ENCODE assay signal across 10 cellular contexts in genomic region chr6:140537211-140537610, GRCh38.
DNase-seq lines count a peak whose midpoint lies in the region; ATAC-seq and TF ChIP-seq lines count a peak whose summit lies in the region.
"Had no signal": no experiment of that assay in that cellular context is flagged by ENCODE, and none has a peak within 500 bp of the region (broad histone marks: within the 10 kb centered on the region; RNA-seq: fewer than 3 reads in every experiment).

No MANE protein-coding gene starts in this region.

- H3K9me2 ChIP-seq in neural cell (ENCODE audit: insufficient read depth, low read length) = no peaks in the 10 kb centered on the region

- WGBS in HUES64 = 97% methylated on average over 2 of the region's 3 CpGs

- TF ChIP-seq RAD21 in neural cell (conservative IDR thresholded peaks at IDR 0.05) = no peak

- H3K9me3 ChIP-seq in HUES64 (ENCODE audit: insufficient read depth, low read depth, low read length) (peaks cover 29% of the 10 kb centered on the region), neural cell (ENCODE audit: low read length) (no peaks in the 10 kb centered on the region), T-helper 17 cell (ENCODE audit: control insufficient read depth, low read length, poor library complexity, severe bottlenecking) (no peaks in the 10 kb centered on the region)

- no peaks in the 10 kb centered on the region for H3K79me2 ChIP-seq in neural cell (replicated peaks; ENCODE audit: insufficient read depth, low read length)

- H2AFZ ChIP-seq in neural cell (ENCODE audit: low read depth, low read length) = peak overlapping the region; percentile 37

- H3K27me3 ChIP-seq in HUES64 (ENCODE audit: insufficient read depth, low read length) (no peaks in the 10 kb centered on the region), neural cell (ENCODE audit: insufficient read depth, low read depth, low read length) (no peaks in the 10 kb centered on the region)

- H3K4me2 ChIP-seq in neural cell (ENCODE audit: low read length) = peak overlapping the region; percentile 27

- H3K4me3 ChIP-seq in HUES64 (ENCODE audit: low read length) = no peak overlapping the region
- H3K4me3 ChIP-seq in epithelial cell of proximal tubule (ENCODE audit: low read depth, low read length) = no peak overlapping the region
- H3K4me3 ChIP-seq in neural cell (ENCODE audit: low read length) = peak overlapping the region; percentile 47

- H3K27ac Mint-ChIP-seq in T-helper 17 cell = no peak overlapping the region

- peaks cover 26% of the 10 kb centered on the region for H3K4me1 ChIP-seq in HUES64 (ENCODE audit: insufficient read depth, low read length)

- no peaks in the 10 kb centered on the region for H3K27me3 Mint-ChIP-seq in T-helper 17 cell

- peak; percentile 80 for TF ChIP-seq EP300 in neural cell (conservative IDR thresholded peaks at IDR 0.05; ENCODE audit: poor library complexity, severe bottlenecking)

- H3K4me3 Mint-ChIP-seq in T-helper 17 cell = no peak overlapping the region

- no peak for TF ChIP-seq CTCF in 22Rv1 (IDR thresholded peaks at IDR 0.05)
- no peak for TF ChIP-seq CTCF in epithelial cell of proximal tubule (conservative IDR thresholded peaks at IDR 0.05; ENCODE audit: low read depth, low read length)
- TF ChIP-seq CTCF in neural cell (IDR thresholded peaks at IDR 0.05; ENCODE audit: poor library complexity, severe bottlenecking) = no peak

- no peaks in the 10 kb centered on the region for H4K20me1 ChIP-seq in neural cell (ENCODE audit: insufficient read depth)

- no peaks in the 10 kb centered on the region for H3F3A ChIP-seq in neural cell (ENCODE audit: insufficient read depth, low read length, poor library complexity, severe bottlenecking)

- DNase-seq in epithelial cell of proximal tubule (ENCODE audit: low read depth) (peak; percentile 62), DMS153 treated with DMSO at 0.1 percent for 48 hours (lab: John Stamatoyannopoulos, UW; ENCODE audit: unreplicated experiment) (no peak), T-helper 17 cell (no peak), middle frontal gyrus (ENCODE audit: extremely low spot score, low spot score) (no peak), NCI-H748 treated with DMSO at 0.1 percent for 48 hours (lab: John Stamatoyannopoulos, UW) (no peak)
- DNase-seq: activated T-cell treated with anti-CD3 and anti-CD28 coated beads for 4 hours, T-helper 9 cell had no signal

- H3K27ac ChIP-seq in 22Rv1 = peak overlapping the region; percentile 21; the same call in 1 of the 2 replicates
- H3K27ac ChIP-seq in HUES64 (ENCODE audit: low read depth, low read length) = peak overlapping the region; percentile 54
- H3K27ac ChIP-seq in neural cell (ENCODE audit: low read length) = peak overlapping the region; percentile 58

- no peaks in the 10 kb centered on the region for H3K4me1 Mint-ChIP-seq in T-helper 17 cell

- H3K36me3 ChIP-seq in HUES64 (ENCODE audit: insufficient read depth, low read length) (no peaks in the 10 kb centered on the region), neural cell (ENCODE audit: insufficient read depth, low read length) (no peaks in the 10 kb centered on the region)

- no peak for ATAC-seq in T-helper 17 cell

- H3K9ac ChIP-seq in HUES64 (ENCODE audit: low read depth, low read length) (peak overlapping the region; percentile 51; the same call in 1 of the 2 replicates), neural cell (ENCODE audit: low read length) (peak overlapping the region; percentile 19)

- no peaks in the 10 kb centered on the region for H3K36me3 Mint-ChIP-seq in T-helper 17 cell (ENCODE audit: low read depth)

TF ChIP-seq in neural cell, 6 proteins besides CTCF, POLR2A, EP300 and RAD21:
- TF ChIP-seq TAF1 (IDR thresholded peaks at IDR 0.05; ENCODE audit: low read depth) = no peak
- TF ChIP-seq POLR2AphosphoS5 (IDR thresholded peaks at IDR 0.05) = peak; percentile 53
